In genomic region chr2:222423632-222424280, GRCh38 we compare ENCODE assay signal across 9 cellular contexts. TPM values are rescaled to one million over a fixed set of nuclear protein-coding genes. Genes with fewer than 3 reads are reported as not detected.
DNase-seq lines count a peak whose midpoint lies in the region; ATAC-seq and TF ChIP-seq lines count a peak whose summit lies in the region.
"Had no signal": no experiment of that assay in that cellular context is flagged by ENCODE, and none has a peak within 500 bp of the region (broad histone marks: within the 10 kb centered on the region; RNA-seq: fewer than 3 reads in every experiment).

No MANE protein-coding gene starts in this region.

- H3K27ac Mint-ChIP-seq in T-cell (peak overlapping the region; percentile 44 to 80), nephron progenitor cell (no peak overlapping the region)
- H3K27ac Mint-ChIP-seq in central memory CD8-positive, alpha-beta T cell (ENCODE audit: low read depth) = peak overlapping the region; percentile 84

- 18 to 23% methylated on average over 23 of the region's 23 CpGs for WGBS in lower leg skin, 2 donors

- H3K9me3 Mint-ChIP-seq in T-cell (no peaks in the 10 kb centered on the region), nephron progenitor cell (peaks cover 3% of the 10 kb centered on the region)
- no peaks in the 10 kb centered on the region for H3K9me3 Mint-ChIP-seq in central memory CD8-positive, alpha-beta T cell

- ATAC-seq in GM18861 (IDR thresholded peaks at IDR 0.05; ENCODE audit: unreplicated experiment) (peak; percentile 18), HG02759 (IDR thresholded peaks at IDR 0.05; ENCODE audit: unreplicated experiment) (peak; percentile 39), T-cell (replicated peaks in 1 of 4) (peak in 3 of 4 experiments; percentile 4 to 75 (median 14))
- ATAC-seq in central memory CD8-positive, alpha-beta T cell (replicated peaks; ENCODE audit: extremely low read depth, poor library complexity, severe bottlenecking) = no peak

- peaks cover 36 to 46% of the 10 kb centered on the region in 2 donors for H3K27me3 Mint-ChIP-seq in T-cell
- H3K27me3 Mint-ChIP-seq in central memory CD8-positive, alpha-beta T cell = peaks cover 26% of the 10 kb centered on the region
- H3K27me3 Mint-ChIP-seq in nephron progenitor cell (ENCODE audit: low read depth, poor library complexity) = peaks cover 73% of the 10 kb centered on the region

- H3K36me3 Mint-ChIP-seq in T-cell (no peaks in the 10 kb centered on the region), nephron progenitor cell (ENCODE audit: low read depth) (no peaks in the 10 kb centered on the region)
- peaks cover 3% of the 10 kb centered on the region for H3K36me3 Mint-ChIP-seq in central memory CD8-positive, alpha-beta T cell (ENCODE audit: insufficient read depth)

- no peak overlapping the region for H3K4me3 ChIP-seq in lower leg skin (ENCODE audit: low read depth, poor library complexity, severe bottlenecking)
- H3K4me3 ChIP-seq: SJSA1 had no signal

- TF ChIP-seq POLR2A in lower leg skin (IDR thresholded peaks at IDR 0.05) = no peak

- intact Hi-C loops in lower leg skin (cut with DNase I; ENCODE audit: low total_unique reads) = no loop called here

- H3K4me3 Mint-ChIP-seq in T-cell (peak overlapping the region; percentile 82 to 88 (median 85)), nephron progenitor cell (peak overlapping the region; percentile 78)
- H3K4me3 Mint-ChIP-seq in central memory CD8-positive, alpha-beta T cell = peak overlapping the region; percentile 91

- H3K4me1 Mint-ChIP-seq in T-cell (peaks cover 23 to 41% (median 37%) of the 10 kb centered on the region in 3 donors), nephron progenitor cell (peaks cover 49% of the 10 kb centered on the region)
- peaks cover 29% of the 10 kb centered on the region for H3K4me1 Mint-ChIP-seq in central memory CD8-positive, alpha-beta T cell

- POLR2A ChIA-PET in T-cell (lab: Charles Lee) = interaction anchor here in 1 of 2 donors (0.6 kb wide), 1 partner anchor 143 kb away, joined by 6 read pairs; no protein-coding TSS in a partner anchor

- CTCF ChIA-PET in T-cell (lab: Charles Lee) = no interaction called here

- TF ChIP-seq CTCF in nephron progenitor cell (IDR thresholded peaks at IDR 0.05) = no peak
- TF ChIP-seq CTCF in lower leg skin (IDR thresholded peaks at IDR 0.05) = no peak

- DNase-seq in T-cell (peak in 5 of 34 experiments; percentile 5 to 17 (median 7)), nephron progenitor cell (no peak), lower leg skin (ENCODE audit: low spot score in 2 of 2) (no peak), COR-L47 (lab: John Stamatoyannopoulos, UW) (no peak), NCI-H1694 (lab: John Stamatoyannopoulos, UW) (no peak)
- no peak for DNase-seq in central memory CD8-positive, alpha-beta T cell (ENCODE audit: low spot score in 2 of 2)

RNA-seq across cellular contexts. Expression of gene SGPP2, which starts 0.6 kb away (rescaled TPM):
- 1 to 10 TPM; 2.2 to 4.0 (median 3.3) TPM for total RNA-seq in T-cell
- total RNA-seq in lower leg skin = 10 to 100 TPM; 38.7 to 61.3 (median 59.0) TPM
- total RNA-seq: SJSA1 had no signal

Comparison
In these comparisons a context has a peak if more than half of its experiments do, and no peak if none do; other contexts are left out.
1. RNA of gene SGPP2, which starts 0.6 kb away (total RNA-seq): 38.7 to 61.3 TPM in lower leg skin; 2.2 to 4.0 TPM in T-cell; every median in the first group is over 4 times any median in the second.
2. Peak in every context shown above with its lines, with median percentiles within 50 percentile points of each other: H3K4me3 Mint-ChIP-seq.